Comparison of ENCODE assay signal across 9 cellular contexts in genomic region chr7:194996-195829, GRCh38. TPM values are rescaled to one million over a fixed set of nuclear protein-coding genes. Genes with fewer than 3 reads are reported as not detected.
DNase-seq lines count a peak whose midpoint lies in the region; ATAC-seq and TF ChIP-seq lines count a peak whose summit lies in the region.
"Had no signal": no experiment of that assay in that cellular context is flagged by ENCODE, and none has a peak within 500 bp of the region (broad histone marks: within the 10 kb centered on the region; RNA-seq: fewer than 3 reads in every experiment).

No MANE protein-coding gene starts in this region.

- H3K27ac ChIP-seq in mammary epithelial cell (ENCODE audit: insufficient read depth, low read depth, low read length) (no peak overlapping the region), lower lobe of right lung (no peak overlapping the region), upper lobe of right lung (no peak overlapping the region)

- no peak overlapping the region for H3K9ac ChIP-seq in mammary epithelial cell (ENCODE audit: insufficient read depth, low read length)

- H3K9me3 ChIP-seq in mammary epithelial cell (replicated peaks; ENCODE audit: insufficient read depth, low read length) (no peaks in the 10 kb centered on the region), lower lobe of right lung (no peaks in the 10 kb centered on the region), upper lobe of right lung (no peaks in the 10 kb centered on the region)

- H3K36me3 Mint-ChIP-seq in activated naive CD8-positive, alpha-beta T cell, result no peaks in the 10 kb centered on the region
- no peaks in the 10 kb centered on the region for H3K36me3 Mint-ChIP-seq in activated naive CD8-positive, alpha-beta T cell treated with anti-CD3 and anti-CD28 coated beads, Interleukin-2, amount 50 U/mL, for 24 hours (ENCODE audit: low read depth)

- dilution Hi-C loops in mammary epithelial cell (cut with HindIII; ENCODE audit: low sequenced_read_pairs), result no loop called here

- H2AFZ ChIP-seq in mammary epithelial cell (ENCODE audit: low read depth, low read length), result peak overlapping the region; percentile 25

- H3K4me3 ChIP-seq in mammary epithelial cell (replicated peaks in 1 of 3; ENCODE audit: insufficient read depth in 1 of 3, low read depth in 2 of 3, low read length in 3 of 3) (peak overlapping the region; percentile 66 to 76 (median 68)), lower lobe of right lung (peak overlapping the region; percentile 70), upper lobe of right lung (peak overlapping the region; percentile 73)

- H3K4me1 ChIP-seq in mammary epithelial cell (ENCODE audit: insufficient read depth, low read length) (peaks cover 39% of the 10 kb centered on the region), lower lobe of right lung (peaks cover 39% of the 10 kb centered on the region), upper lobe of right lung (peaks cover 31% of the 10 kb centered on the region)

- no peaks in the 10 kb centered on the region for H4K20me1 ChIP-seq in mammary epithelial cell (ENCODE audit: insufficient read depth, low read length)

- intact Hi-C loops in mammary epithelial cell (cut with micrococcal nuclease), result no loop called here
- intact Hi-C loops in lower lobe of right lung (cut with DNase I), result no loop called here
- intact Hi-C loops in upper lobe of right lung (cut with DNase I), result no loop called here

- H3K4me3 Mint-ChIP-seq in activated naive CD8-positive, alpha-beta T cell, result peak overlapping the region; percentile 38
- no peak overlapping the region for H3K4me3 Mint-ChIP-seq in activated naive CD8-positive, alpha-beta T cell treated with anti-CD3 and anti-CD28 coated beads, Interleukin-2, amount 50 U/mL, for 24 hours

- TF ChIP-seq CTCF in mammary epithelial cell (conservative IDR thresholded peaks at IDR 0.05 in 1 of 2, IDR thresholded peaks at IDR 0.05 in 1 of 2; ENCODE audit: extremely low read depth in 1 of 2, insufficient read depth in 1 of 2, low read depth in 1 of 2, low read length in 2 of 2), result no peak
- TF ChIP-seq CTCF in lower lobe of right lung (IDR thresholded peaks at IDR 0.05), result no peak
- TF ChIP-seq CTCF in upper lobe of right lung (IDR thresholded peaks at IDR 0.05), result no peak

- no peak for DNase-seq in activated naive CD8-positive, alpha-beta T cell treated with anti-CD3 and anti-CD28 coated beads, Interleukin-2, amount 50 U/mL, for 24 hours
- DNase-seq in mammary epithelial cell (no peak), lower lobe of right lung (no peak), upper lobe of right lung (no peak), nucleus accumbens (lab: John Stamatoyannopoulos, UW) (no peak), NCI-H1105 (lab: John Stamatoyannopoulos, UW) (no peak)
- DNase-seq in activated CD4-positive, CD25-positive, alpha-beta regulatory T cell (lab: John Stamatoyannopoulos, UW), result no peak
- DNase-seq: OCI-M1 had no signal

- in situ Hi-C loops in mammary epithelial cell (cut with MboI; ENCODE audit: low sequenced_read_pairs in 2 of 2), result no loop called here

- peaks cover 65% of the 10 kb centered on the region for H3K79me2 ChIP-seq in mammary epithelial cell (ENCODE audit: insufficient read depth, low read length)

- H3K27ac Mint-ChIP-seq in activated naive CD8-positive, alpha-beta T cell, result no peak overlapping the region
- H3K27ac Mint-ChIP-seq in activated naive CD8-positive, alpha-beta T cell treated with anti-CD3 and anti-CD28 coated beads, Interleukin-2, amount 50 U/mL, for 24 hours, result no peak overlapping the region

- peaks cover 4% of the 10 kb centered on the region for H3K4me1 Mint-ChIP-seq in activated naive CD8-positive, alpha-beta T cell (ENCODE audit: low read depth)
- H3K4me1 Mint-ChIP-seq in activated naive CD8-positive, alpha-beta T cell treated with anti-CD3 and anti-CD28 coated beads, Interleukin-2, amount 50 U/mL, for 24 hours, result peaks cover 3% of the 10 kb centered on the region

- H3K4me2 ChIP-seq in mammary epithelial cell (ENCODE audit: insufficient read depth, low read depth, low read length), result peak overlapping the region; percentile 94

- H3K9me3 Mint-ChIP-seq in activated naive CD8-positive, alpha-beta T cell (ENCODE audit: low read depth), result no peaks in the 10 kb centered on the region
- no peaks in the 10 kb centered on the region for H3K9me3 Mint-ChIP-seq in activated naive CD8-positive, alpha-beta T cell treated with anti-CD3 and anti-CD28 coated beads, Interleukin-2, amount 50 U/mL, for 24 hours

- 70% methylated on average over 28 of the region's 33 CpGs for WGBS in mammary epithelial cell (ENCODE audit: low coverage, missing lambda C conversion rate)

- BruUV-seq in mammary epithelial cell (replicated peaks; lab: Mats Ljungman, UMichigan), result no TSS peak

- H3K27me3 ChIP-seq in mammary epithelial cell (ENCODE audit: insufficient read depth, low read length), result no peaks in the 10 kb centered on the region
- H3K27me3 ChIP-seq in lower lobe of right lung (ENCODE audit: low read depth), result no peaks in the 10 kb centered on the region
- no peaks in the 10 kb centered on the region for H3K27me3 ChIP-seq in upper lobe of right lung

- ATAC-seq in activated naive CD8-positive, alpha-beta T cell treated with anti-CD3 and anti-CD28 coated beads, Interleukin-2, amount 50 U/mL, for 24 hours, result no peak
- ATAC-seq in lower lobe of right lung (no peak), upper lobe of right lung (no peak)

- H3K36me3 ChIP-seq in mammary epithelial cell (ENCODE audit: insufficient read depth, low read length) (peaks cover 18% of the 10 kb centered on the region), lower lobe of right lung (peaks cover 52% of the 10 kb centered on the region), upper lobe of right lung (peaks cover 49% of the 10 kb centered on the region)

- H3K27me3 Mint-ChIP-seq in activated naive CD8-positive, alpha-beta T cell, result peaks cover 15% of the 10 kb centered on the region
- peaks cover 23% of the 10 kb centered on the region for H3K27me3 Mint-ChIP-seq in activated naive CD8-positive, alpha-beta T cell treated with anti-CD3 and anti-CD28 coated beads, Interleukin-2, amount 50 U/mL, for 24 hours

- CTCF ChIA-PET in mammary epithelial cell (lab: Charles Lee; ENCODE audit: low non-redundant PET), result no interaction called here

RNA-seq across cellular contexts. Expression of gene FAM20C, which starts 2.8 kb away (rescaled TPM):
- total RNA-seq in mammary epithelial cell (10 to 100 TPM; 37.0 to 48.5 TPM), lower lobe of right lung (42.9 TPM), upper lobe of right lung (58.8 TPM)
- polyA plus RNA-seq in mammary epithelial cell, result 30.6 TPM
- polyA minus RNA-seq in mammary epithelial cell, result 6.7 TPM
